In genomic region chr9:133356391-133357091, GRCh38 we compare ENCODE assay signal across 1 cellular context.
A peak's percentile ranks its signal among the peaks of the same experiment; 100 is the strongest.
TF ChIP-seq lines count a peak whose summit lies in the region.

Gene SURF1, minus strand, starts transcription at chr9:133356487. Its CDS starts 34 bp downstream, at chr9:133356453.
Gene SURF2, plus strand, starts transcription at chr9:133356550. Its CDS starts 43 bp downstream, at chr9:133356593.

TF ChIP-seq in WTC11, 78 proteins besides CTCF, POLR2A, EP300 and RAD21 (continued from another document):
- TF ChIP-seq ZNF425 (CRISPR knock-in tag; conservative IDR thresholded peaks at IDR 0.05) (no peak), TEAD1 (CRISPR knock-in tag; IDR thresholded peaks at IDR 0.05) (peak; percentile 35; the same call in 1 of the 2 replicates), ETV6 (CRISPR knock-in tag; IDR thresholded peaks at IDR 0.05) (peak; percentile 50; the same call in 1 of the 2 replicates), OVOL2 (CRISPR knock-in tag; IDR thresholded peaks at IDR 0.05; ENCODE audit: borderline replicate concordance) (no peak), E2F4 (CRISPR knock-in tag; IDR thresholded peaks at IDR 0.05; ENCODE audit: borderline replicate concordance, low read depth) (0 out of 2 replicates have a peak, but pooled peaks have one; percentile 10), CBFB (CRISPR knock-in tag; IDR thresholded peaks at IDR 0.05; ENCODE audit: low read depth) (0 out of 2 replicates have a peak, but pooled peaks have one; percentile 51), AFF4 (CRISPR knock-in tag; IDR thresholded peaks at IDR 0.05; ENCODE audit: borderline replicate concordance) (no peak), KAT7 (CRISPR knock-in tag; IDR thresholded peaks at IDR 0.05; ENCODE audit: borderline replicate concordance) (no peak), ZNF512 (CRISPR knock-in tag; IDR thresholded peaks at IDR 0.05; ENCODE audit: borderline replicate concordance) (no peak), EMX1 (CRISPR knock-in tag; IDR thresholded peaks at IDR 0.05) (no peak), ZSCAN18 (CRISPR knock-in tag; IDR thresholded peaks at IDR 0.05) (no peak), USF1 (CRISPR knock-in tag; IDR thresholded peaks at IDR 0.05) (no peak), ATF1 (CRISPR knock-in tag; IDR thresholded peaks at IDR 0.05) (0 out of 2 replicates have a peak, but pooled peaks have one; percentile 39), ESRRA (CRISPR knock-in tag; IDR thresholded peaks at IDR 0.05; ENCODE audit: borderline replicate concordance) (no peak), RORB (CRISPR knock-in tag; IDR thresholded peaks at IDR 0.05) (no peak), ZNF281 (CRISPR knock-in tag; IDR thresholded peaks at IDR 0.05) (no peak), ATF3 (CRISPR knock-in tag; conservative IDR thresholded peaks at IDR 0.05) (no peak), NR1H2 (CRISPR knock-in tag; IDR thresholded peaks at IDR 0.05) (no peak), ZNF138 (CRISPR knock-in tag; conservative IDR thresholded peaks at IDR 0.05) (no peak), STAT6 (CRISPR knock-in tag; conservative IDR thresholded peaks at IDR 0.05; ENCODE audit: low read depth) (no peak), GABPB1 (CRISPR knock-in tag; IDR thresholded peaks at IDR 0.05) (peak; percentile 43), PREB (CRISPR knock-in tag; IDR thresholded peaks at IDR 0.05; ENCODE audit: borderline replicate concordance) (no peak), NR3C1 (CRISPR knock-in tag; conservative IDR thresholded peaks at IDR 0.05; ENCODE audit: low read depth) (no peak), IRF2 (CRISPR knock-in tag; IDR thresholded peaks at IDR 0.05; ENCODE audit: borderline replicate concordance, low read depth) (no peak), SMAD3 (CRISPR knock-in tag; IDR thresholded peaks at IDR 0.05; ENCODE audit: borderline replicate concordance) (no peak), ATF6 (CRISPR knock-in tag; IDR thresholded peaks at IDR 0.05) (no peak), ZNF396 (CRISPR knock-in tag; IDR thresholded peaks at IDR 0.05; ENCODE audit: borderline replicate concordance) (no peak), NFATC4 (CRISPR knock-in tag; IDR thresholded peaks at IDR 0.05) (no peak), NR2C2 (CRISPR knock-in tag; IDR thresholded peaks at IDR 0.05) (peak; percentile 82), GRHL2 (CRISPR knock-in tag; IDR thresholded peaks at IDR 0.05; ENCODE audit: insufficient replicate concordance, severe bottlenecking) (no peak), NFYB (CRISPR knock-in tag; conservative IDR thresholded peaks at IDR 0.05; ENCODE audit: low read depth) (no peak)
